ENCODE assay signal across 1 cellular context in genomic region chr20:31851240-31851955, GRCh38.
A peak's percentile ranks its signal among the peaks of the same experiment; 100 is the strongest.
TF ChIP-seq lines count a peak whose summit lies in the region.

No MANE protein-coding gene starts in this region.

TF ChIP-seq in HepG2, 621 proteins besides CTCF, POLR2A, EP300 and RAD21:
- TF ChIP-seq ZNF543 (CRISPR knock-in tag; IDR thresholded peaks at IDR 0.05) (no peak), ZNF839 (CRISPR knock-in tag; IDR thresholded peaks at IDR 0.05; ENCODE audit: borderline replicate concordance) (no peak), MAF1 (CRISPR knock-in tag; IDR thresholded peaks at IDR 0.05; ENCODE audit: borderline replicate concordance) (no peak), TRIM22 (IDR thresholded peaks at IDR 0.05) (peak; percentile 67; the same call in 1 of the 2 replicates), ZNF678 (CRISPR knock-in tag; IDR thresholded peaks at IDR 0.05) (no peak), NFE2 (CRISPR knock-in tag; IDR thresholded peaks at IDR 0.05) (no peak), ZNF619 (CRISPR knock-in tag; IDR thresholded peaks at IDR 0.05) (no peak), ZNF775 (CRISPR knock-in tag; IDR thresholded peaks at IDR 0.05; ENCODE audit: borderline replicate concordance) (no peak), ZNF282 (IDR thresholded peaks at IDR 0.05; ENCODE audit: partially characterized antibody) (peak; percentile 65), HNRNPLL (IDR thresholded peaks at IDR 0.05; ENCODE audit: low read depth, low read length, poor library complexity, severe bottlenecking) (no peak), ZNF816 (CRISPR knock-in tag; IDR thresholded peaks at IDR 0.05; ENCODE audit: borderline replicate concordance) (no peak), ZBED4 (CRISPR knock-in tag; IDR thresholded peaks at IDR 0.05; ENCODE audit: borderline replicate concordance) (no peak)
